1 cellular context compared by ENCODE assay signal in genomic region chr16:81450783-81451491, GRCh38.
TF ChIP-seq lines count a peak whose summit lies in the region.

No MANE protein-coding gene starts in this region.

TF ChIP-seq in HepG2, 621 proteins besides CTCF, POLR2A, EP300 and RAD21 (continues in another document):
- TF ChIP-seq TP53 (CRISPR knock-in tag; conservative IDR thresholded peaks at IDR 0.05) (0 out of 2 replicates have a peak, but pooled peaks have one; percentile 47), ZSCAN21 (CRISPR knock-in tag; IDR thresholded peaks at IDR 0.05; ENCODE audit: borderline replicate concordance) (0 out of 2 replicates have a peak, but pooled peaks have one; percentile 35), ZNF430 (CRISPR knock-in tag; IDR thresholded peaks at IDR 0.05) (peak; percentile 99), NPAS2 (CRISPR knock-in tag; IDR thresholded peaks at IDR 0.05; ENCODE audit: borderline replicate concordance) (no peak), SNAI1 (CRISPR knock-in tag; IDR thresholded peaks at IDR 0.05; ENCODE audit: borderline replicate concordance) (no peak), PHF20 (CRISPR knock-in tag; IDR thresholded peaks at IDR 0.05) (0 out of 2 replicates have a peak, but pooled peaks have one; percentile 30), FOXM1 (CRISPR knock-in tag; IDR thresholded peaks at IDR 0.05) (no peak), ZMYM2 (CRISPR knock-in tag; IDR thresholded peaks at IDR 0.05) (no peak), ZNF558 (CRISPR knock-in tag; IDR thresholded peaks at IDR 0.05; ENCODE audit: borderline replicate concordance) (0 out of 2 replicates have a peak, but pooled peaks have one; percentile 34), MXI1 (IDR thresholded peaks at IDR 0.05; ENCODE audit: borderline replicate concordance, low read depth, low read length) (0 out of 3 replicates have a peak, but pooled peaks have one; percentile 8), CERS6 (CRISPR knock-in tag; IDR thresholded peaks at IDR 0.05) (no peak), ZSCAN30 (CRISPR knock-in tag; IDR thresholded peaks at IDR 0.05) (no peak), ZNF30 (CRISPR knock-in tag; IDR thresholded peaks at IDR 0.05) (no peak), MAFF (IDR thresholded peaks at IDR 0.05; ENCODE audit: low read depth, low read length) (no peak), FOXC1 (CRISPR knock-in tag; IDR thresholded peaks at IDR 0.05; ENCODE audit: borderline replicate concordance) (no peak), SMAD3 (CRISPR knock-in tag; IDR thresholded peaks at IDR 0.05) (no peak), SMC3 (IDR thresholded peaks at IDR 0.05; ENCODE audit: low read length) (0 out of 2 replicates have a peak, but pooled peaks have one; percentile 12), ZNF605 (CRISPR knock-in tag; IDR thresholded peaks at IDR 0.05) (no peak), ZNF121 (CRISPR knock-in tag; IDR thresholded peaks at IDR 0.05) (no peak), ZNF230 (CRISPR knock-in tag; IDR thresholded peaks at IDR 0.05) (no peak), DR1 (CRISPR knock-in tag; IDR thresholded peaks at IDR 0.05) (no peak), ADNP (CRISPR knock-in tag; IDR thresholded peaks at IDR 0.05) (no peak; the same call in 1 of the 2 replicates), PAWR (CRISPR knock-in tag; IDR thresholded peaks at IDR 0.05; ENCODE audit: borderline replicate concordance) (no peak), MIXL1 (CRISPR knock-in tag; IDR thresholded peaks at IDR 0.05) (0 out of 2 replicates have a peak, but pooled peaks have one; percentile 21), ZNF709 (CRISPR knock-in tag; IDR thresholded peaks at IDR 0.05) (0 out of 2 replicates have a peak, but pooled peaks have one; percentile 11), NBN (conservative IDR thresholded peaks at IDR 0.05) (no peak), ZBTB4 (CRISPR knock-in tag; IDR thresholded peaks at IDR 0.05; ENCODE audit: borderline replicate concordance) (no peak), KMT2A (CRISPR knock-in tag; IDR thresholded peaks at IDR 0.05) (no peak; the same call in 1 of the 2 replicates), GTF3A (CRISPR knock-in tag; conservative IDR thresholded peaks at IDR 0.05) (no peak), CC2D1A (CRISPR knock-in tag; IDR thresholded peaks at IDR 0.05) (no peak; the same call in 1 of the 2 replicates), ZNF704 (CRISPR knock-in tag; IDR thresholded peaks at IDR 0.05; ENCODE audit: borderline replicate concordance) (no peak), ZNF792 (CRISPR knock-in tag; IDR thresholded peaks at IDR 0.05) (peak; percentile 24; the same call in 1 of the 2 replicates), TOE1 (CRISPR knock-in tag; IDR thresholded peaks at IDR 0.05) (no peak), ZKSCAN1 (IDR thresholded peaks at IDR 0.05; ENCODE audit: low read length) (no peak), BCL6 (CRISPR knock-in tag; IDR thresholded peaks at IDR 0.05) (0 out of 2 replicates have a peak, but pooled peaks have one; percentile 16), ZNF883 (CRISPR knock-in tag; IDR thresholded peaks at IDR 0.05; ENCODE audit: not compliant biosample characterization) (no peak), ZNF33A (CRISPR knock-in tag; IDR thresholded peaks at IDR 0.05; ENCODE audit: borderline replicate concordance) (no peak), SAFB2 (CRISPR knock-in tag; IDR thresholded peaks at IDR 0.05; ENCODE audit: borderline replicate concordance, low read depth) (no peak), ZNF782 (CRISPR knock-in tag; IDR thresholded peaks at IDR 0.05; ENCODE audit: borderline replicate concordance) (no peak), ZNF296 (CRISPR knock-in tag; conservative IDR thresholded peaks at IDR 0.05) (0 out of 2 replicates have a peak, but pooled peaks have one; percentile 26), PREB (CRISPR knock-in tag; IDR thresholded peaks at IDR 0.05) (no peak), ONECUT2 (CRISPR knock-in tag; IDR thresholded peaks at IDR 0.05) (no peak), ZBTB38 (CRISPR knock-in tag; IDR thresholded peaks at IDR 0.05) (0 out of 2 replicates have a peak, but pooled peaks have one; percentile 54), ZNF644 (CRISPR knock-in tag; IDR thresholded peaks at IDR 0.05; ENCODE audit: low read depth) (0 out of 2 replicates have a peak, but pooled peaks have one; percentile 13), RELA (CRISPR knock-in tag; IDR thresholded peaks at IDR 0.05) (no peak), ZFP1 (CRISPR knock-in tag; IDR thresholded peaks at IDR 0.05) (no peak), TFAP4 (IDR thresholded peaks at IDR 0.05; ENCODE audit: borderline replicate concordance, low read depth) (no peak), ZBTB2 (CRISPR knock-in tag; IDR thresholded peaks at IDR 0.05; ENCODE audit: low read depth) (no peak), ZMYM3 (CRISPR knock-in tag; IDR thresholded peaks at IDR 0.05) (peak; percentile 61)
- TF ChIP-seq, protein P1, sequence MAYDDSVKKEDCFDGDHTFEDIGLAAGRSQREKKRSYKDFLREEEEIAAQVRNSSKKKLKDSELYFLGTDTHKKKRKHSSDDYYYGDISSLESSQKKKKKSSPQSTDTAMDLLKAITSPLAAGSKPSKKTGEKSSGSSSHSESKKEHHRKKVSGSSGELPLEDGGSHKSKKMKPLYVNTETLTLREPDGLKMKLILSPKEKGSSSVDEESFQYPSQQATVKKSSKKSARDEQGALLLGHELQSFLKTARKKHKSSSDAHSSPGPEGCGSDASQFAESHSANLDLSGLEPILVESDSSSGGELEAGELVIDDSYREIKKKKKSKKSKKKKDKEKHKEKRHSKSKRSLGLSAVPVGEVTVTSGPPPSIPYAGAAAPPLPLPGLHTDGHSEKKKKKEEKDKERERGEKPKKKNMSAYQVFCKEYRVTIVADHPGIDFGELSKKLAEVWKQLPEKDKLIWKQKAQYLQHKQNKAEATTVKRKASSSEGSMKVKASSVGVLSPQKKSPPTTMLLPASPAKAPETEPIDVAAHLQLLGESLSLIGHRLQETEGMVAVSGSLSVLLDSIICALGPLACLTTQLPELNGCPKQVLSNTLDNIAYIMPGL (CRISPR knock-in tag; IDR thresholded peaks at IDR 0.05; ENCODE audit: borderline replicate concordance in 1 of 2, low read depth in 1 of 2): peak in 1 of 2 experiments; percentile 6; a peak in 2 of 4 replicates
- TF ChIP-seq, protein P2, sequence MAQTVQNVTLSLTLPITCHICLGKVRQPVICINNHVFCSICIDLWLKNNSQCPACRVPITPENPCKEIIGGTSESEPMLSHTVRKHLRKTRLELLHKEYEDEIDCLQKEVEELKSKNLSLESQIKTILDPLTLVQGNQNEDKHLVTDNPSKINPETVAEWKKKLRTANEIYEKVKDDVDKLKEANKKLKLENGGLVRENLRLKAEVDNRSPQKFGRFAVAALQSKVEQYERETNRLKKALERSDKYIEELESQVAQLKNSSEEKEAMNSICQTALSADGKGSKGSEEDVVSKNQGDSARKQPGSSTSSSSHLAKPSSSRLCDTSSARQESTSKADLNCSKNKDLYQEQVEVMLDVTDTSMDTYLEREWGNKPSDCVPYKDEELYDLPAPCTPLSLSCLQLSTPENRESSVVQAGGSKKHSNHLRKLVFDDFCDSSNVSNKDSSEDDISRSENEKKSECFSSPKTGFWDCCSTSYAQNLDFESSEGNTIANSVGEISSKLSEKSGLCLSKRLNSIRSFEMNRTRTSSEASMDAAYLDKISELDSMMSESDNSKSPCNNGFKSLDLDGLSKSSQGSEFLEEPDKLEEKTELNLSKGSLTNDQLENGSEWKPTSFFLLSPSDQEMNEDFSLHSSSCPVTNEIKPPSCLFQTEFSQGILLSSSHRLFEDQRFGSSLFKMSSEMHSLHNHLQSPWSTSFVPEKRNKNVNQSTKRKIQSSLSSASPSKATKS (CRISPR knock-in tag; IDR thresholded peaks at IDR 0.05): no peak
- TF ChIP-seq, protein P3, sequence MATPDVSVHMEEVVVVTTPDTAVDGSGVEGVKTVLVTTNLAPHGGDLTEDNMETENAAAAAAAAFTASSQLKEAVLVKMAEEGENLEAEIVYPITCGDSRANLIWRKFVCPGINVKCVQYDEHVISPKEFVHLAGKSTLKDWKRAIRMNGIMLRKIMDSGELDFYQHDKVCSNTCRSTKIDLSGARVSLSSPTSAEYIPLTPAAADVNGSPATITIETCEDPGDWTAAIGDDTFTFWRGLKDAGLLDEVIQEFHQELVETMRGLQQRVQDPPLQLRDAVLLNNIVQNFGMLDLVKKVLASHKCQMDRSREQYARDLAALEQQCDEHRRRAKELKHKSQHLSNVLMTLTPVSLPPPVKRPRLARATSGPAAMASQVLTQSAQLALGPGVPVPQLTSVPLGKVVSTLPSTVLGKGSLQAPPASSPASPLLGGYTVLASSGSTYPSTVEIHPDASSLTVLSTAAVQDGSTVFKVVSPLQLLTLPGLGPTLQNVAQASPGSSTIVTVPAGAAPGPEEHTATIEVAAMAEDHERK (CRISPR knock-in tag; IDR thresholded peaks at IDR 0.05; ENCODE audit: low read depth): no peak
- TF ChIP-seq, protein P4, sequence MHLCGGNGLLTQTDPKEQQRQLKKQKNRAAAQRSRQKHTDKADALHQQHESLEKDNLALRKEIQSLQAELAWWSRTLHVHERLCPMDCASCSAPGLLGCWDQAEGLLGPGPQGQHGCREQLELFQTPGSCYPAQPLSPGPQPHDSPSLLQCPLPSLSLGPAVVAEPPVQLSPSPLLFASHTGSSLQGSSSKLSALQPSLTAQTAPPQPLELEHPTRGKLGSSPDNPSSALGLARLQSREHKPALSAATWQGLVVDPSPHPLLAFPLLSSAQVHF (CRISPR knock-in tag; IDR thresholded peaks at IDR 0.05): no peak
- TF ChIP-seq, protein P5, sequence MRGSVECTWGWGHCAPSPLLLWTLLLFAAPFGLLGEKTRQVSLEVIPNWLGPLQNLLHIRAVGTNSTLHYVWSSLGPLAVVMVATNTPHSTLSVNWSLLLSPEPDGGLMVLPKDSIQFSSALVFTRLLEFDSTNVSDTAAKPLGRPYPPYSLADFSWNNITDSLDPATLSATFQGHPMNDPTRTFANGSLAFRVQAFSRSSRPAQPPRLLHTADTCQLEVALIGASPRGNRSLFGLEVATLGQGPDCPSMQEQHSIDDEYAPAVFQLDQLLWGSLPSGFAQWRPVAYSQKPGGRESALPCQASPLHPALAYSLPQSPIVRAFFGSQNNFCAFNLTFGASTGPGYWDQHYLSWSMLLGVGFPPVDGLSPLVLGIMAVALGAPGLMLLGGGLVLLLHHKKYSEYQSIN (CRISPR knock-in tag; IDR thresholded peaks at IDR 0.05; ENCODE audit: borderline replicate concordance): peak; percentile 87; the same call in 1 of the 2 replicates
